ENCODE assay signal across 11 cellular contexts in the genomic region with DNA sequence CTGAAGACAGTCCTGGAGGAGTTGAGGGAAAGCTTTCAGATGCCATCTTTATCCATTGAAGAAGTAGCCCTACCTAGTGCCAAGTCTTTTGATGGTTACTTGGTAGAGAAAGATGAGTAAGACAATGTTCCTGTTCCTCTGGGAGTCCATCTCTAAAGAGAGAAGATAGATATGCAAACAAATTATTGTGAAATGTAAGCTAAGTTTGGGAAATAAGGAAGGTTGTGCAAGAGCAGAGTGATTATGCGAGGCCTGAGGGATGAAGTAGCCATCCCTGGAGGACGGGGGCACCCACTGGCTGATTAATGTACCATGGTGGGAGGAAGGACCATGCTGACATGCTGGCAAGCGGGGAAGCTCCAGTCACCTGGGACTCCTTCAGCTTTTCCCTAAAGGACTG. TPM values are rescaled to one million over a fixed set of nuclear protein-coding genes. Genes with fewer than 3 reads are reported as not detected.
DNase-seq lines count a peak whose midpoint lies in the region; ATAC-seq and TF ChIP-seq lines count a peak whose summit lies in the region.
"Had no signal": no experiment of that assay in that cellular context is flagged by ENCODE, and none has a peak within 500 bp of the region (broad histone marks: within the 10 kb centered on the region; RNA-seq: fewer than 3 reads in every experiment).

No MANE protein-coding gene starts in this region.

- TF ChIP-seq EP300 in SK-N-SH (IDR thresholded peaks at IDR 0.05; ENCODE audit: borderline replicate concordance in 1 of 2, low read depth in 1 of 2, low read length in 1 of 2), result no peak

- H2AFZ ChIP-seq in SK-N-SH (ENCODE audit: low read depth), result no peak overlapping the region; the same call in 1 of the 2 replicates

- H3K9ac ChIP-seq in SK-N-SH, result peak overlapping the region; percentile 63; the same call in 1 of the 2 replicates

- peaks cover 39% of the 10 kb centered on the region for H3F3A ChIP-seq in SK-N-SH (replicated peaks; ENCODE audit: insufficient read depth)

- no peaks in the 10 kb centered on the region for H3K9me2 ChIP-seq in SK-N-SH

- no peak for TF ChIP-seq RAD21 in SK-N-SH (IDR thresholded peaks at IDR 0.05; ENCODE audit: low read length)

- peaks cover 10 to 36% of the 10 kb centered on the region in 2 experiments for H3K4me1 ChIP-seq in SK-N-SH (ENCODE audit: control insufficient read depth in 1 of 2, insufficient read depth in 2 of 2, low read depth in 1 of 2, low read length in 1 of 2)

- 59% methylated on average over 3 of the region's 3 CpGs for whole genome bisulfite sequencing in SK-N-SH (ENCODE audit: low lambda C conversion rate)

- no peaks in the 10 kb centered on the region for H3K27me3 ChIP-seq in SK-N-SH (ENCODE audit: insufficient read depth)

- no peaks in the 10 kb centered on the region for H3K36me3 ChIP-seq in SK-N-SH (replicated peaks in 1 of 2; ENCODE audit: control insufficient read depth in 1 of 2, insufficient read depth in 2 of 2, low read length in 1 of 2)

- POLR2A ChIA-PET in SK-N-SH (lab: Yijun Ruan, JAX), result no interaction called here

- DNase-seq in ELR (ENCODE audit: low read depth) (peak; percentile 75), SK-N-SH (no peak), foreskin fibroblast (peak; percentile 88 to 93), renal cortical epithelial cell (ENCODE audit: low read depth) (peak; percentile 90), islet precursor cell (no peak), DMS 273 (lab: John Stamatoyannopoulos, UW; ENCODE audit: unreplicated experiment) (no peak)
- DNase-seq: activated CD8-positive, alpha-beta T cell treated with anti-CD3 and anti-CD28 coated beads, Interleukin-2, amount 10 ng/mL, durations not matched to agents 7 days and 5 days; erythroblast; NCI-H446 treated with DMSO at 0.1 percent for 48 hours had no signal

- no peaks in the 10 kb centered on the region for H4K20me1 ChIP-seq in SK-N-SH (ENCODE audit: insufficient read depth)

- peak overlapping the region; percentile 84 for H3K4me2 ChIP-seq in SK-N-SH

- H3K4me3 ChIP-seq in SK-N-SH (ENCODE audit: low read depth in 2 of 2, low read length in 1 of 2) (no peak overlapping the region), foreskin fibroblast (ENCODE audit: low read depth in 1 of 2, low read length in 2 of 2) (peak overlapping the region in 1 of 2 donors; percentile 1)

- no peak for TF ChIP-seq CTCF in SK-N-SH (IDR thresholded peaks at IDR 0.05)
- no peak for TF ChIP-seq CTCF in foreskin fibroblast (IDR thresholded peaks at IDR 0.05; ENCODE audit: low read depth, low read length)

- CTCF ChIA-PET in SK-N-SH (lab: Yijun Ruan, JAX), result interaction anchor here (0.8 to 1.3 kb wide), 2 partner anchors 23 to 79 kb away, joined by 3 read pairs; no protein-coding TSS in a partner anchor

- no peaks in the 10 kb centered on the region; the same call in 1 of the 2 replicates for H3K79me2 ChIP-seq in SK-N-SH (ENCODE audit: insufficient read depth)

- no peaks in the 10 kb centered on the region for H3K9me3 ChIP-seq in SK-N-SH

- peak overlapping the region; percentile 62 to 90 for H3K27ac ChIP-seq in SK-N-SH (ENCODE audit: low read depth in 2 of 2, low read length in 1 of 2)

- ATAC-seq in HG03342 (IDR thresholded peaks at IDR 0.05; ENCODE audit: unreplicated experiment) (no peak), HG03135 (IDR thresholded peaks at IDR 0.05; ENCODE audit: unreplicated experiment) (no peak)
- ATAC-seq: activated CD8-positive, alpha-beta T cell treated with anti-CD3 and anti-CD28 coated beads, Interleukin-2, amount 10 ng/mL, durations not matched to agents 7 days and 5 days had no signal

TF ChIP-seq in SK-N-SH, 30 proteins besides CTCF, POLR2A, EP300 and RAD21:
- TF ChIP-seq, protein P1, sequence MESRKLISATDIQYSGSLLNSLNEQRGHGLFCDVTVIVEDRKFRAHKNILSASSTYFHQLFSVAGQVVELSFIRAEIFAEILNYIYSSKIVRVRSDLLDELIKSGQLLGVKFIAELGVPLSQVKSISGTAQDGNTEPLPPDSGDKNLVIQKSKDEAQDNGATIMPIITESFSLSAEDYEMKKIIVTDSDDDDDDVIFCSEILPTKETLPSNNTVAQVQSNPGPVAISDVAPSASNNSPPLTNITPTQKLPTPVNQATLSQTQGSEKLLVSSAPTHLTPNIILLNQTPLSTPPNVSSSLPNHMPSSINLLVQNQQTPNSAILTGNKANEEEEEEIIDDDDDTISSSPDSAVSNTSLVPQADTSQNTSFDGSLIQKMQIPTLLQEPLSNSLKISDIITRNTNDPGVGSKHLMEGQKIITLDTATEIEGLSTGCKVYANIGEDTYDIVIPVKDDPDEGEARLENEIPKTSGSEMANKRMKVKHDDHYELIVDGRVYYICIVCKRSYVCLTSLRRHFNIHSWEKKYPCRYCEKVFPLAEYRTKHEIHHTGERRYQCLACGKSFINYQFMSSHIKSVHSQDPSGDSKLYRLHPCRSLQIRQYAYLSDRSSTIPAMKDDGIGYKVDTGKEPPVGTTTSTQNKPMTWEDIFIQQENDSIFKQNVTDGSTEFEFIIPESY (IDR thresholded peaks at IDR 0.05; ENCODE audit: borderline replicate concordance, low read depth), result no peak
- TF ChIP-seq TEAD4 (IDR thresholded peaks at IDR 0.05; ENCODE audit: borderline replicate concordance, insufficient read depth) (no peak), ELF1 (IDR thresholded peaks at IDR 0.05) (no peak), EZH2phosphoT487 (IDR thresholded peaks at IDR 0.05; ENCODE audit: borderline replicate concordance, low read depth) (no peak), RCOR1 (IDR thresholded peaks at IDR 0.05; ENCODE audit: low read length) (no peak), JUND (IDR thresholded peaks at IDR 0.05) (no peak), RXRA (IDR thresholded peaks at IDR 0.05; ENCODE audit: borderline replicate concordance, low read depth) (no peak), USF1 (IDR thresholded peaks at IDR 0.05; ENCODE audit: borderline replicate concordance, low read depth) (no peak)
- TF ChIP-seq, protein P2, sequence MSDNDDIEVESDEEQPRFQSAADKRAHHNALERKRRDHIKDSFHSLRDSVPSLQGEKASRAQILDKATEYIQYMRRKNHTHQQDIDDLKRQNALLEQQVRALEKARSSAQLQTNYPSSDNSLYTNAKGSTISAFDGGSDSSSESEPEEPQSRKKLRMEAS (IDR thresholded peaks at IDR 0.05; ENCODE audit: low read depth), result no peak

RNA-seq across cellular contexts. Expression of gene DTNA, which starts 1.0 kb away (rescaled TPM):
- 7.9 and 12.8 TPM in 2 replicates for polyA plus RNA-seq in SK-N-SH (2012; rRNA removed)
- 9.4 and 9.9 TPM in 2 replicates for polyA plus RNA-seq in SK-N-SH (2012; cell fraction: cytosol; rRNA removed)
- polyA plus RNA-seq in SK-N-SH (2012; cell fraction: nucleus; rRNA removed), result 12.7 and 17.8 TPM in 2 replicates
- total RNA-seq in renal cortical epithelial cell, result 10.4 and 21.1 TPM in 2 replicates
- total RNA-seq: activated CD8-positive, alpha-beta T cell treated with anti-CD3 and anti-CD28 coated beads, Interleukin-2, amount 10 ng/mL, durations not matched to agents 7 days and 5 days had no signal

Comparison
In these comparisons a context has a peak if more than half of its experiments do, and no peak if none do; other contexts are left out.
1. DNase-seq: peak in ELR (single experiment), foreskin fibroblast (2 of 2) and renal cortical epithelial cell (single experiment); none in SK-N-SH (single experiment), islet precursor cell (single experiment) and DMS 273 (single experiment).